In genomic region chr6:43957273-43957672, GRCh38 we compare ENCODE assay signal across 1 cellular context.
TF ChIP-seq lines count a peak whose summit lies in the region.

No MANE protein-coding gene starts in this region.

TF ChIP-seq in K562, 482 proteins besides CTCF, POLR2A, EP300 and RAD21:
- TF ChIP-seq, protein P1, sequence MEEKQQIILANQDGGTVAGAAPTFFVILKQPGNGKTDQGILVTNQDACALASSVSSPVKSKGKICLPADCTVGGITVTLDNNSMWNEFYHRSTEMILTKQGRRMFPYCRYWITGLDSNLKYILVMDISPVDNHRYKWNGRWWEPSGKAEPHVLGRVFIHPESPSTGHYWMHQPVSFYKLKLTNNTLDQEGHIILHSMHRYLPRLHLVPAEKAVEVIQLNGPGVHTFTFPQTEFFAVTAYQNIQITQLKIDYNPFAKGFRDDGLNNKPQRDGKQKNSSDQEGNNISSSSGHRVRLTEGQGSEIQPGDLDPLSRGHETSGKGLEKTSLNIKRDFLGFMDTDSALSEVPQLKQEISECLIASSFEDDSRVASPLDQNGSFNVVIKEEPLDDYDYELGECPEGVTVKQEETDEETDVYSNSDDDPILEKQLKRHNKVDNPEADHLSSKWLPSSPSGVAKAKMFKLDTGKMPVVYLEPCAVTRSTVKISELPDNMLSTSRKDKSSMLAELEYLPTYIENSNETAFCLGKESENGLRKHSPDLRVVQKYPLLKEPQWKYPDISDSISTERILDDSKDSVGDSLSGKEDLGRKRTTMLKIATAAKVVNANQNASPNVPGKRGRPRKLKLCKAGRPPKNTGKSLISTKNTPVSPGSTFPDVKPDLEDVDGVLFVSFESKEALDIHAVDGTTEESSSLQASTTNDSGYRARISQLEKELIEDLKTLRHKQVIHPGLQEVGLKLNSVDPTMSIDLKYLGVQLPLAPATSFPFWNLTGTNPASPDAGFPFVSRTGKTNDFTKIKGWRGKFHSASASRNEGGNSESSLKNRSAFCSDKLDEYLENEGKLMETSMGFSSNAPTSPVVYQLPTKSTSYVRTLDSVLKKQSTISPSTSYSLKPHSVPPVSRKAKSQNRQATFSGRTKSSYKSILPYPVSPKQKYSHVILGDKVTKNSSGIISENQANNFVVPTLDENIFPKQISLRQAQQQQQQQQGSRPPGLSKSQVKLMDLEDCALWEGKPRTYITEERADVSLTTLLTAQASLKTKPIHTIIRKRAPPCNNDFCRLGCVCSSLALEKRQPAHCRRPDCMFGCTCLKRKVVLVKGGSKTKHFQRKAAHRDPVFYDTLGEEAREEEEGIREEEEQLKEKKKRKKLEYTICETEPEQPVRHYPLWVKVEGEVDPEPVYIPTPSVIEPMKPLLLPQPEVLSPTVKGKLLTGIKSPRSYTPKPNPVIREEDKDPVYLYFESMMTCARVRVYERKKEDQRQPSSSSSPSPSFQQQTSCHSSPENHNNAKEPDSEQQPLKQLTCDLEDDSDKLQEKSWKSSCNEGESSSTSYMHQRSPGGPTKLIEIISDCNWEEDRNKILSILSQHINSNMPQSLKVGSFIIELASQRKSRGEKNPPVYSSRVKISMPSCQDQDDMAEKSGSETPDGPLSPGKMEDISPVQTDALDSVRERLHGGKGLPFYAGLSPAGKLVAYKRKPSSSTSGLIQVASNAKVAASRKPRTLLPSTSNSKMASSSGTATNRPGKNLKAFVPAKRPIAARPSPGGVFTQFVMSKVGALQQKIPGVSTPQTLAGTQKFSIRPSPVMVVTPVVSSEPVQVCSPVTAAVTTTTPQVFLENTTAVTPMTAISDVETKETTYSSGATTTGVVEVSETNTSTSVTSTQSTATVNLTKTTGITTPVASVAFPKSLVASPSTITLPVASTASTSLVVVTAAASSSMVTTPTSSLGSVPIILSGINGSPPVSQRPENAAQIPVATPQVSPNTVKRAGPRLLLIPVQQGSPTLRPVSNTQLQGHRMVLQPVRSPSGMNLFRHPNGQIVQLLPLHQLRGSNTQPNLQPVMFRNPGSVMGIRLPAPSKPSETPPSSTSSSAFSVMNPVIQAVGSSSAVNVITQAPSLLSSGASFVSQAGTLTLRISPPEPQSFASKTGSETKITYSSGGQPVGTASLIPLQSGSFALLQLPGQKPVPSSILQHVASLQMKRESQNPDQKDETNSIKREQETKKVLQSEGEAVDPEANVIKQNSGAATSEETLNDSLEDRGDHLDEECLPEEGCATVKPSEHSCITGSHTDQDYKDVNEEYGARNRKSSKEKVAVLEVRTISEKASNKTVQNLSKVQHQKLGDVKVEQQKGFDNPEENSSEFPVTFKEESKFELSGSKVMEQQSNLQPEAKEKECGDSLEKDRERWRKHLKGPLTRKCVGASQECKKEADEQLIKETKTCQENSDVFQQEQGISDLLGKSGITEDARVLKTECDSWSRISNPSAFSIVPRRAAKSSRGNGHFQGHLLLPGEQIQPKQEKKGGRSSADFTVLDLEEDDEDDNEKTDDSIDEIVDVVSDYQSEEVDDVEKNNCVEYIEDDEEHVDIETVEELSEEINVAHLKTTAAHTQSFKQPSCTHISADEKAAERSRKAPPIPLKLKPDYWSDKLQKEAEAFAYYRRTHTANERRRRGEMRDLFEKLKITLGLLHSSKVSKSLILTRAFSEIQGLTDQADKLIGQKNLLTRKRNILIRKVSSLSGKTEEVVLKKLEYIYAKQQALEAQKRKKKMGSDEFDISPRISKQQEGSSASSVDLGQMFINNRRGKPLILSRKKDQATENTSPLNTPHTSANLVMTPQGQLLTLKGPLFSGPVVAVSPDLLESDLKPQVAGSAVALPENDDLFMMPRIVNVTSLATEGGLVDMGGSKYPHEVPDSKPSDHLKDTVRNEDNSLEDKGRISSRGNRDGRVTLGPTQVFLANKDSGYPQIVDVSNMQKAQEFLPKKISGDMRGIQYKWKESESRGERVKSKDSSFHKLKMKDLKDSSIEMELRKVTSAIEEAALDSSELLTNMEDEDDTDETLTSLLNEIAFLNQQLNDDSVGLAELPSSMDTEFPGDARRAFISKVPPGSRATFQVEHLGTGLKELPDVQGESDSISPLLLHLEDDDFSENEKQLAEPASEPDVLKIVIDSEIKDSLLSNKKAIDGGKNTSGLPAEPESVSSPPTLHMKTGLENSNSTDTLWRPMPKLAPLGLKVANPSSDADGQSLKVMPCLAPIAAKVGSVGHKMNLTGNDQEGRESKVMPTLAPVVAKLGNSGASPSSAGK (IDR thresholded peaks at IDR 0.05), result 0 out of 2 replicates have a peak, but pooled peaks have one; percentile 12
- TF ChIP-seq NFRKB (IDR thresholded peaks at IDR 0.05; ENCODE audit: low read depth), result no peak
